22 cellular contexts compared by ENCODE assay signal in the genomic region with DNA sequence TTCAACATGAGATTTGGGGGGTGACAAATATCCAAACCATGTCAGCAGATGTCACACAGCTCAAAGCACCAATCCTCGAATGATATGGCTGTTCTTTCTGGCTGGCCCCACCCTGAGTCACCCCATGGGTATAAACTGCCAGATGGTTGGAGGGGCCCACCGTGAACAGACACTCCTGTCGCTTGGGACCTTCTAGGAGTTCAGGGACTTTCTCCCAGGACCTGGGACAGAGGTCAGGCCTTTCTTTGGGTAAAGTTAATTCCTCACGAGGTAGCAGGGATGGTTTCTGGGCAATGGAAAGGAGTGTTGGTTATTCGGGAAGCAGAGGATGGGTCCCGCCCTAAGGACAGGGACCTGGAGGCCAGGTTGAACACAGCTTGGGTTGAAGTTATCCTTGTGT.
"Had no signal": no experiment of that assay in that cellular context is flagged by ENCODE, and none has a peak within 500 bp of the region (broad histone marks: within the 10 kb centered on the region; RNA-seq: fewer than 3 reads in every experiment).

No MANE protein-coding gene starts in this region.

- H3K36me3 ChIP-seq: neural progenitor cell, ovary, right lobe of liver, sigmoid colon, stomach, thoracic aorta, thyroid gland, tibial nerve, upper lobe of left lung, vagina had no signal

- H3K4me3 ChIP-seq: neural progenitor cell, ovary, psoas muscle, right lobe of liver, sigmoid colon, stomach, thoracic aorta, thyroid gland, tibial nerve, upper lobe of left lung, vagina had no signal

- H3K4me1 ChIP-seq: parathyroid adenoma, psoas muscle, right lobe of liver, sigmoid colon, stomach, thyroid gland, tibial nerve, upper lobe of left lung, vagina had no signal

- H3K9me3 ChIP-seq: ovary, psoas muscle, right lobe of liver, sigmoid colon, thoracic aorta, thyroid gland, upper lobe of left lung, vagina had no signal

- H3K79me2 ChIP-seq: parathyroid adenoma had no signal

- DNase-seq: natural killer cell; occipital lobe; ovary; psoas muscle; right cardiac atrium; right lobe of liver; sigmoid colon; stimulated activated CD4-positive, alpha-beta T cell treated with anti-CD3 and anti-CD28 coated beads, Interleukin-15, amount 100 ng/mL, for 24 hours; stimulated activated CD4-positive, alpha-beta T cell treated with anti-CD3 and anti-CD28 coated beads, Interleukin-2, amount 100 ng/mL, for 24 hours; stimulated activated CD4-positive, alpha-beta T cell treated with anti-CD3 and anti-CD28 coated beads, Interleukin-2, amount 100 ng/mL, for 48 hours; stimulated activated CD4-positive, alpha-beta T cell treated with anti-CD3 and anti-CD28 coated beads, Interleukin-4, amount 100 ng/mL, for 24 hours; stimulated activated naive B cell treated with anti-CD40 and anti-IgM and Interleukin-4, amounts not matched to agents 10 μg/mL and 1 μg/mL and 100 μg/mL, for 72 hours; stimulated activated naive CD4-positive, alpha-beta T cell treated with Interleukin-2 at 50 U/mL for 16 hours; stomach; thyroid gland; trophoblast cell; upper lobe of left lung had no signal

- H2AFZ ChIP-seq: neural progenitor cell, parathyroid adenoma had no signal

- H3K27ac ChIP-seq: neural progenitor cell, ovary, parathyroid adenoma, psoas muscle, right lobe of liver, sigmoid colon, stomach, thoracic aorta, thyroid gland, tibial nerve, upper lobe of left lung, vagina had no signal

- H3K27me3 ChIP-seq: neural progenitor cell, ovary, right lobe of liver, sigmoid colon, stomach, thyroid gland, tibial nerve, upper lobe of left lung, vagina had no signal
